ENCODE assay signal across 1 cellular context in genomic region chr19:2726904-2727639, GRCh38.
TF ChIP-seq lines count a peak whose summit lies in the region.

No MANE protein-coding gene starts in this region.

TF ChIP-seq in GM12878, 131 proteins besides CTCF, POLR2A, EP300 and RAD21:
- no peak for TF ChIP-seq TCF12 (IDR thresholded peaks at IDR 0.05; ENCODE audit: low read depth, low read length)
- TF ChIP-seq ZBED1 (IDR thresholded peaks at IDR 0.05; ENCODE audit: borderline replicate concordance): no peak
- TF ChIP-seq MYC (IDR thresholded peaks at IDR 0.05; ENCODE audit: insufficient read depth, insufficient read length, insufficient replicate concordance, low read length, severe bottlenecking): no peak
- TF ChIP-seq, protein P1, sequence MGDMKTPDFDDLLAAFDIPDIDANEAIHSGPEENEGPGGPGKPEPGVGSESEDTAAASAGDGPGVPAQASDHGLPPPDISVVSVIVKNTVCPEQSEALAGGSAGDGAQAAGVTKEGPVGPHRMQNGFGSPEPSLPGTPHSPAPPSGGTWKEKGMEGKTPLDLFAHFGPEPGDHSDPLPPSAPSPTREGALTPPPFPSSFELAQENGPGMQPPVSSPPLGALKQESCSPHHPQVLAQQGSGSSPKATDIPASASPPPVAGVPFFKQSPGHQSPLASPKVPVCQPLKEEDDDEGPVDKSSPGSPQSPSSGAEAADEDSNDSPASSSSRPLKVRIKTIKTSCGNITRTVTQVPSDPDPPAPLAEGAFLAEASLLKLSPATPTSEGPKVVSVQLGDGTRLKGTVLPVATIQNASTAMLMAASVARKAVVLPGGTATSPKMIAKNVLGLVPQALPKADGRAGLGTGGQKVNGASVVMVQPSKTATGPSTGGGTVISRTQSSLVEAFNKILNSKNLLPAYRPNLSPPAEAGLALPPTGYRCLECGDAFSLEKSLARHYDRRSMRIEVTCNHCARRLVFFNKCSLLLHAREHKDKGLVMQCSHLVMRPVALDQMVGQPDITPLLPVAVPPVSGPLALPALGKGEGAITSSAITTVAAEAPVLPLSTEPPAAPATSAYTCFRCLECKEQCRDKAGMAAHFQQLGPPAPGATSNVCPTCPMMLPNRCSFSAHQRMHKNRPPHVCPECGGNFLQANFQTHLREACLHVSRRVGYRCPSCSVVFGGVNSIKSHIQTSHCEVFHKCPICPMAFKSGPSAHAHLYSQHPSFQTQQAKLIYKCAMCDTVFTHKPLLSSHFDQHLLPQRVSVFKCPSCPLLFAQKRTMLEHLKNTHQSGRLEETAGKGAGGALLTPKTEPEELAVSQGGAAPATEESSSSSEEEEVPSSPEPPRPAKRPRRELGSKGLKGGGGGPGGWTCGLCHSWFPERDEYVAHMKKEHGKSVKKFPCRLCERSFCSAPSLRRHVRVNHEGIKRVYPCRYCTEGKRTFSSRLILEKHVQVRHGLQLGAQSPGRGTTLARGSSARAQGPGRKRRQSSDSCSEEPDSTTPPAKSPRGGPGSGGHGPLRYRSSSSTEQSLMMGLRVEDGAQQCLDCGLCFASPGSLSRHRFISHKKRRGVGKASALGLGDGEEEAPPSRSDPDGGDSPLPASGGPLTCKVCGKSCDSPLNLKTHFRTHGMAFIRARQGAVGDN (IDR thresholded peaks at IDR 0.05): no peak
